ENCODE assay signal across 21 cellular contexts in genomic region chr15:78789615-78790014, GRCh38.
"Had no signal": no experiment of that assay in that cellular context is flagged by ENCODE, and none has a peak within 500 bp of the region (broad histone marks: within the 10 kb centered on the region; RNA-seq: fewer than 3 reads in every experiment).

No MANE protein-coding gene starts in this region.

- H3K4me3 ChIP-seq: heart right ventricle, lung, neural progenitor cell, psoas muscle, sigmoid colon, skin epidermis, suprapubic skin, thyroid gland, upper lobe of left lung, uterus had no signal

- H3K36me3 ChIP-seq: neural progenitor cell, thyroid gland, upper lobe of left lung, uterus had no signal

- H3K27ac Mint-ChIP-seq: natural killer cell treated with Interleukin-12 subunit alpha and Interleukin-12 subunit beta and Interleukin-15 and Interleukin-18, amount 100 ng/mL, for 72 hours; neural progenitor cell had no signal

- H3K27ac ChIP-seq: neural progenitor cell, psoas muscle, sigmoid colon, suprapubic skin, thyroid gland, upper lobe of left lung, uterus had no signal

- H3K4me3 Mint-ChIP-seq: natural killer cell treated with Interleukin-12 subunit alpha and Interleukin-12 subunit beta and Interleukin-15 and Interleukin-18, amount 100 ng/mL, for 72 hours; neural progenitor cell had no signal

- DNase-seq: effector memory CD4-positive, alpha-beta T cell; hypothalamus; mesenchymal stem cell; midbrain; psoas muscle; retina; sigmoid colon; stimulated activated CD4-positive, alpha-beta T cell treated with anti-CD3 and anti-CD28 coated beads, Interleukin-2, amount 100 ng/mL, for 24 hours; stimulated activated CD4-positive, alpha-beta T cell treated with anti-CD3 and anti-CD28 coated beads, Interleukin-4, amount 100 ng/mL, for 4 hours; stimulated activated naive CD4-positive, alpha-beta T cell; thyroid gland; uterus had no signal

- H3K9me3 Mint-ChIP-seq: natural killer cell treated with Interleukin-12 subunit alpha and Interleukin-12 subunit beta and Interleukin-15 and Interleukin-18, amount 100 ng/mL, for 72 hours had no signal

- H3K4me1 ChIP-seq: neural progenitor cell, psoas muscle, sigmoid colon, suprapubic skin, thyroid gland, upper lobe of left lung, uterus had no signal

- H3K4me1 Mint-ChIP-seq: neural progenitor cell had no signal

- H3K27me3 ChIP-seq: heart right ventricle, neural progenitor cell, sigmoid colon, suprapubic skin, thyroid gland, upper lobe of left lung, uterus had no signal

- H3K9me3 ChIP-seq: psoas muscle, sigmoid colon, suprapubic skin, thyroid gland, upper lobe of left lung, uterus had no signal

- ATAC-seq: esophagus mucosa, left lobe of liver had no signal
